Comparison of ENCODE assay signal across 8 cellular contexts in the genomic region with DNA sequence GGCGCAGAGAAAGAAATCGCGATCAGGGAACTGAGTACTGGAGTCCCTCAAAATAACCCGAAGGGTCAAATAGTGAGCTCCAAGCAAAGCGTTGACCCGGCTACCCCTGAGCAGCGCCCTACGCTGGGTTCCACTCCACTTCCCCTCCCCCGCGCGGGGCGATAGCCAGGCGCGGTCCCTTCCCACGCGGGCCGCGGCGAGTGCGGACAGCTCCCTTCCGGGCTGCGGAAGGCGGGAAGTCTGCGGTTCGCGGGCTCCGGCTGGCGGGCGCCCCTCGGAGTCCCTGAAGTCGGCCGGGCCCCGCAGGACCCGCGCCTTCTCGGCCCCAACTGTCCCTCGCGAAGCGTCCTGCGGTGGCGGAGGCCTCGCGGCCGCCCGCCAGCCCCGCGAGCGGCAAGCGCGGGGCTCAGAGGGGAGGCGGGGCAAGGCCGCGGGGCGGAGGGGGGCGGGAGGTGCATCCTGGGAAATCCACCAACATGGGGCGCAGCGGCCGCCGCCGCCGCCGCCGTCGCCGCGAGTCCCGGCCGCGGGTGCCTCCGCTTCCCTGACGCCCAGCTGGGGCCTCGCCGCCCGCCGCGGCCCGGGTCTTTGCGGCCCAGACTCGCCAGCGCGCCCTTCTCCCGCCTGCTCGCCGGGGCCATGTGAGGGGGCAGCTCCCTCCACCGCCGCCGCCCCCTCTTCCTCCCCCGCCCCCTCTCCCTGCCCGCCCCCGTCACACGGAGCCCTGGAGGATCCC. TPM values are rescaled to one million over a fixed set of nuclear protein-coding genes. Genes with fewer than 3 reads are reported as not detected.
DNase-seq lines count a peak whose midpoint lies in the region; ATAC-seq and TF ChIP-seq lines count a peak whose summit lies in the region.

Gene QSER1, plus strand, starts transcription at position 457 of the 736 bp plus-strand sequence. CDS start 315 bp downstream, outside the sequence.

- CTCF ChIA-PET in WTC11 (lab: Charles Lee): interaction anchor here (1.0 to 2.5 kb wide), 8 partner anchors 9 to 147 kb away, joined by 3 to 8 read pairs (median 4); partner anchors contain the start of genes DEPDC7 and TCP11L1

- TF ChIP-seq CTCF in WTC11 (IDR thresholded peaks at IDR 0.05): no peak

- POLR2A ChIA-PET in WTC11 (lab: Charles Lee): interaction anchor here (0.9 to 1.6 kb wide), 3 partner anchors 12 to 147 kb away, joined by 3 to 7 read pairs (median 4); partner anchors contain the start of gene TCP11L1

- H3K4me1 Mint-ChIP-seq in WTC11: peaks cover 47% of the 10 kb centered on the region

- peak within 1 kb of the TSS; percentile 83 for H3K27ac ChIP-seq in caudate nucleus (ENCODE audit: low read depth, low read length)

- DNase-seq in NCI-H2081 (lab: John Stamatoyannopoulos, UW): peak; percentile 71 to 82
- no peak for DNase-seq in NCI-H2081 treated with DMSO at 0.1 percent for 48 hours (lab: John Stamatoyannopoulos, UW)
- peak; percentile 44 for DNase-seq in NCI-H2107 (lab: John Stamatoyannopoulos, UW)
- peak; percentile 59 for DNase-seq in WTC11 (ENCODE audit: low spot score)
- DNase-seq in caudate nucleus (lab: John Stamatoyannopoulos, UW): peak in 55 of 61 donors; percentile 29 to 89 (median 70)
- peak; percentile 57 for DNase-seq in iris pigment epithelial cell (ENCODE audit: low read depth)
- DNase-seq in stimulated activated CD4-positive, alpha-beta T cell treated with anti-CD3 and anti-CD28 coated beads, Interleukin-12 subunit alpha, Interleukin-12 subunit beta, amount 100 ng/mL, for 24 hours (ENCODE audit: low read depth in 2 of 2): peak; percentile 44 to 64

- peaks cover 19% of the 10 kb centered on the region for H3K9me3 Mint-ChIP-seq in WTC11

- ATAC-seq in HG02852 (IDR thresholded peaks at IDR 0.05; ENCODE audit: unreplicated experiment): peak; percentile 69
- ATAC-seq in WTC11: peak; percentile 59

- H3K4me3 Mint-ChIP-seq in WTC11: peak within 1 kb of the TSS; percentile 89

- H3K27me3 Mint-ChIP-seq in WTC11 (ENCODE audit: low read depth): no peaks in the 10 kb centered on the region

- peaks cover 33% of the 10 kb centered on the region for H3K36me3 Mint-ChIP-seq in WTC11

- peak within 1 kb of the TSS; percentile 97 for H3K27ac Mint-ChIP-seq in WTC11

TF ChIP-seq in WTC11, 78 proteins besides CTCF, POLR2A, EP300 and RAD21 (continues in another document):
- TF ChIP-seq NFE2L1 (CRISPR knock-in tag; IDR thresholded peaks at IDR 0.05): no peak
- TF ChIP-seq, protein P1, sequence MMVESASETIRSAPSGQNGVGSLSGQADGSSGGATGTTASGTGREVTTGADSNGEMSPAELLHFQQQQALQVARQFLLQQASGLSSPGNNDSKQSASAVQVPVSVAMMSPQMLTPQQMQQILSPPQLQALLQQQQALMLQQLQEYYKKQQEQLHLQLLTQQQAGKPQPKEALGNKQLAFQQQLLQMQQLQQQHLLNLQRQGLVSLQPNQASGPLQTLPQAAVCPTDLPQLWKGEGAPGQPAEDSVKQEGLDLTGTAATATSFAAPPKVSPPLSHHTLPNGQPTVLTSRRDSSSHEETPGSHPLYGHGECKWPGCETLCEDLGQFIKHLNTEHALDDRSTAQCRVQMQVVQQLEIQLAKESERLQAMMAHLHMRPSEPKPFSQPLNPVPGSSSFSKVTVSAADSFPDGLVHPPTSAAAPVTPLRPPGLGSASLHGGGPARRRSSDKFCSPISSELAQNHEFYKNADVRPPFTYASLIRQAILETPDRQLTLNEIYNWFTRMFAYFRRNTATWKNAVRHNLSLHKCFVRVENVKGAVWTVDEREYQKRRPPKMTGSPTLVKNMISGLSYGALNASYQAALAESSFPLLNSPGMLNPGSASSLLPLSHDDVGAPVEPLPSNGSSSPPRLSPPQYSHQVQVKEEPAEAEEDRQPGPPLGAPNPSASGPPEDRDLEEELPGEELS (CRISPR knock-in tag; IDR thresholded peaks at IDR 0.05): peak; percentile 49; the same call in 1 of the 2 replicates
- peak; percentile 71 for TF ChIP-seq FOXP1 (CRISPR knock-in tag; IDR thresholded peaks at IDR 0.05; ENCODE audit: borderline replicate concordance)
- 0 out of 2 replicates have a peak, but pooled peaks have one; percentile 49 for TF ChIP-seq JUN (CRISPR knock-in tag; IDR thresholded peaks at IDR 0.05)
- TF ChIP-seq RELA (CRISPR knock-in tag; IDR thresholded peaks at IDR 0.05; ENCODE audit: borderline replicate concordance): peak; percentile 44; the same call in 1 of the 2 replicates
- TF ChIP-seq, protein P2, sequence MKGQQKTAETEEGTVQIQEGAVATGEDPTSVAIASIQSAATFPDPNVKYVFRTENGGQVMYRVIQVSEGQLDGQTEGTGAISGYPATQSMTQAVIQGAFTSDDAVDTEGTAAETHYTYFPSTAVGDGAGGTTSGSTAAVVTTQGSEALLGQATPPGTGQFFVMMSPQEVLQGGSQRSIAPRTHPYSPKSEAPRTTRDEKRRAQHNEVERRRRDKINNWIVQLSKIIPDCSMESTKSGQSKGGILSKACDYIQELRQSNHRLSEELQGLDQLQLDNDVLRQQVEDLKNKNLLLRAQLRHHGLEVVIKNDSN (CRISPR knock-in tag; IDR thresholded peaks at IDR 0.05): peak; percentile 46; the same call in 1 of the 2 replicates
- TF ChIP-seq ZBTB21 (CRISPR knock-in tag; IDR thresholded peaks at IDR 0.05; ENCODE audit: borderline replicate concordance): no peak
- TF ChIP-seq EMX1 (CRISPR knock-in tag; IDR thresholded peaks at IDR 0.05): peak; percentile 16; the same call in 1 of the 2 replicates
- TF ChIP-seq ELF4 (CRISPR knock-in tag; IDR thresholded peaks at IDR 0.05; ENCODE audit: low read depth): peak; percentile 63; the same call in 1 of the 2 replicates
- TF ChIP-seq CREM (CRISPR knock-in tag; IDR thresholded peaks at IDR 0.05): peak; percentile 67; the same call in 1 of the 2 replicates
- no peak for TF ChIP-seq ZNF416 (CRISPR knock-in tag; IDR thresholded peaks at IDR 0.05)
- TF ChIP-seq, protein P3, sequence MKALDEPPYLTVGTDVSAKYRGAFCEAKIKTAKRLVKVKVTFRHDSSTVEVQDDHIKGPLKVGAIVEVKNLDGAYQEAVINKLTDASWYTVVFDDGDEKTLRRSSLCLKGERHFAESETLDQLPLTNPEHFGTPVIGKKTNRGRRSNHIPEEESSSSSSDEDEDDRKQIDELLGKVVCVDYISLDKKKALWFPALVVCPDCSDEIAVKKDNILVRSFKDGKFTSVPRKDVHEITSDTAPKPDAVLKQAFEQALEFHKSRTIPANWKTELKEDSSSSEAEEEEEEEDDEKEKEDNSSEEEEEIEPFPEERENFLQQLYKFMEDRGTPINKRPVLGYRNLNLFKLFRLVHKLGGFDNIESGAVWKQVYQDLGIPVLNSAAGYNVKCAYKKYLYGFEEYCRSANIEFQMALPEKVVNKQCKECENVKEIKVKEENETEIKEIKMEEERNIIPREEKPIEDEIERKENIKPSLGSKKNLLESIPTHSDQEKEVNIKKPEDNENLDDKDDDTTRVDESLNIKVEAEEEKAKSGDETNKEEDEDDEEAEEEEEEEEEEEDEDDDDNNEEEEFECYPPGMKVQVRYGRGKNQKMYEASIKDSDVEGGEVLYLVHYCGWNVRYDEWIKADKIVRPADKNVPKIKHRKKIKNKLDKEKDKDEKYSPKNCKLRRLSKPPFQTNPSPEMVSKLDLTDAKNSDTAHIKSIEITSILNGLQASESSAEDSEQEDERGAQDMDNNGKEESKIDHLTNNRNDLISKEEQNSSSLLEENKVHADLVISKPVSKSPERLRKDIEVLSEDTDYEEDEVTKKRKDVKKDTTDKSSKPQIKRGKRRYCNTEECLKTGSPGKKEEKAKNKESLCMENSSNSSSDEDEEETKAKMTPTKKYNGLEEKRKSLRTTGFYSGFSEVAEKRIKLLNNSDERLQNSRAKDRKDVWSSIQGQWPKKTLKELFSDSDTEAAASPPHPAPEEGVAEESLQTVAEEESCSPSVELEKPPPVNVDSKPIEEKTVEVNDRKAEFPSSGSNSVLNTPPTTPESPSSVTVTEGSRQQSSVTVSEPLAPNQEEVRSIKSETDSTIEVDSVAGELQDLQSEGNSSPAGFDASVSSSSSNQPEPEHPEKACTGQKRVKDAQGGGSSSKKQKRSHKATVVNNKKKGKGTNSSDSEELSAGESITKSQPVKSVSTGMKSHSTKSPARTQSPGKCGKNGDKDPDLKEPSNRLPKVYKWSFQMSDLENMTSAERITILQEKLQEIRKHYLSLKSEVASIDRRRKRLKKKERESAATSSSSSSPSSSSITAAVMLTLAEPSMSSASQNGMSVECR (CRISPR knock-in tag; IDR thresholded peaks at IDR 0.05; ENCODE audit: borderline replicate concordance): 0 out of 2 replicates have a peak, but pooled peaks have one; percentile 69
- TF ChIP-seq TEAD4 (CRISPR knock-in tag; IDR thresholded peaks at IDR 0.05): 0 out of 2 replicates have a peak, but pooled peaks have one; percentile 43
- TF ChIP-seq E2F5 (CRISPR knock-in tag; IDR thresholded peaks at IDR 0.05): peak; percentile 66; the same call in 1 of the 2 replicates
- peak; percentile 27; the same call in 1 of the 2 replicates for TF ChIP-seq SMAD4 (CRISPR knock-in tag; IDR thresholded peaks at IDR 0.05)
- TF ChIP-seq HMGXB4 (CRISPR knock-in tag; IDR thresholded peaks at IDR 0.05): peak; percentile 75
- TF ChIP-seq, protein P4, sequence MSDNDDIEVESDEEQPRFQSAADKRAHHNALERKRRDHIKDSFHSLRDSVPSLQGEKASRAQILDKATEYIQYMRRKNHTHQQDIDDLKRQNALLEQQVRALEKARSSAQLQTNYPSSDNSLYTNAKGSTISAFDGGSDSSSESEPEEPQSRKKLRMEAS (CRISPR knock-in tag; IDR thresholded peaks at IDR 0.05): peak; percentile 61; the same call in 1 of the 2 replicates

RNA-seq across cellular contexts. Expression of gene QSER1, which starts in this region (rescaled TPM):
- total RNA-seq in WTC11 (2021): 74.0 to 84.0 TPM (median 79.3 TPM) in 3 replicates
